In the genomic region with DNA sequence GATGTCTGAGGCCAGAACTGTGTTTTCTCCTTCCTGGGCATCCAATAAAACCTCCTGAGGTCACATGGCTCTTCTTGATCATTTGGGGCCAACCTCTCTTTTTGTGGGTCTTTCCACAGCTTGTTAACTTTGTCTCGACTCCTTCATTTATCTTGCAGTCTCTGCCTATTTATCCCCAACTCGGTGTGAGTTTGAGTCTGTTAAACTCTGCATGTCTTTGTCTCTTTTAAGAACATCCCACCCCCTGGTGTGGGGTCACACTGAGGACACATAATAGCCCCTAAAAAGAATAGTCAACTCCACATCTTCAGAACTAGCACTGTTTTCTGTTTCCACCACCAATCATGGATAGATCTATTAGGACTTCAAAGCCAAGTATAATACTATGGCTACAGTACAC, we compare ENCODE assay signal across 17 cellular contexts.
"Had no signal": no experiment of that assay in that cellular context is flagged by ENCODE, and none has a peak within 500 bp of the region (broad histone marks: within the 10 kb centered on the region; RNA-seq: fewer than 3 reads in every experiment).

No MANE protein-coding gene starts in this region.

- DNase-seq: foreskin melanocyte; head of caudate nucleus; kidney glomerular epithelial cell; natural killer cell; nucleus accumbens; ovary; sigmoid colon; stimulated activated naive CD4-positive, alpha-beta T cell; stomach; substantia nigra; trophoblast cell had no signal

- H3K79me2 ChIP-seq: hepatocyte had no signal

- H3K4me2 ChIP-seq: hepatocyte had no signal

- H3K27ac Mint-ChIP-seq: dendritic cell treated with granulocyte-macrophage colony-stimulating factor and Interleukin-4, amounts not matched to agents 40 ng/mL and 50 ng/mL, for 4 days; mesothelial cell of epicardium; natural killer cell had no signal

- H3K4me1 ChIP-seq: right atrium auricular region, sigmoid colon, stomach had no signal

- ATAC-seq: natural killer cell had no signal

- H3K36me3 Mint-ChIP-seq: mesothelial cell of epicardium, natural killer cell had no signal

- H3K4me3 Mint-ChIP-seq: dendritic cell treated with granulocyte-macrophage colony-stimulating factor and Interleukin-4, amounts not matched to agents 40 ng/mL and 50 ng/mL, for 4 days; mesothelial cell of epicardium; natural killer cell; neural crest cell had no signal

- H3K27me3 ChIP-seq: ovary, right atrium auricular region, sigmoid colon, stomach had no signal

- H2AFZ ChIP-seq: hepatocyte had no signal

- H3K36me3 ChIP-seq: ovary, right atrium auricular region, sigmoid colon, stomach had no signal

- H3K4me3 ChIP-seq: hepatocyte, ovary, right atrium auricular region, sigmoid colon, skin epidermis, stomach had no signal

- H3K27ac ChIP-seq: hepatocyte, ovary, right atrium auricular region, sigmoid colon, skin epidermis, stomach had no signal

- H3K9me3 Mint-ChIP-seq: dendritic cell treated with granulocyte-macrophage colony-stimulating factor and Interleukin-4, amounts not matched to agents 40 ng/mL and 50 ng/mL, for 4 days; mesothelial cell of epicardium; natural killer cell had no signal

- H3K9me3 ChIP-seq: ovary, right atrium auricular region, sigmoid colon, stomach had no signal

- H3K4me1 Mint-ChIP-seq: natural killer cell had no signal
